Comparison of ENCODE assay signal across 9 cellular contexts in genomic region chr1:226722901-226723639, GRCh38. TPM values are rescaled to one million over a fixed set of nuclear protein-coding genes. Genes with fewer than 3 reads are reported as not detected.
DNase-seq lines count a peak whose midpoint lies in the region; ATAC-seq and TF ChIP-seq lines count a peak whose summit lies in the region.
"Had no signal": no experiment of that assay in that cellular context is flagged by ENCODE, and none has a peak within 500 bp of the region (broad histone marks: within the 10 kb centered on the region; RNA-seq: fewer than 3 reads in every experiment).

No MANE protein-coding gene starts in this region.

- peak; percentile 32 for ATAC-seq in activated CD8-positive, alpha-beta memory T cell treated with anti-CD3 and anti-CD28 coated beads, Interleukin-2, amount 10 ng/mL, durations not matched to agents 7 days and 5 days
- no peak for ATAC-seq in HG03039 (IDR thresholded peaks at IDR 0.05; ENCODE audit: unreplicated experiment)

- TF ChIP-seq CTCF in SU-DHL-6 (IDR thresholded peaks at IDR 0.05; ENCODE audit: insufficient read depth, low read length, poor library complexity, severe bottlenecking), result no peak
- no peak for TF ChIP-seq CTCF in hepatocyte (IDR thresholded peaks at IDR 0.05; ENCODE audit: poor library complexity)
- no peak for TF ChIP-seq CTCF in foreskin fibroblast (IDR thresholded peaks at IDR 0.05; ENCODE audit: low read depth, low read length)
- no peak for TF ChIP-seq CTCF in RWPE1 (conservative IDR thresholded peaks at IDR 0.05; ENCODE audit: low read depth)

- POLR2A ChIA-PET in RWPE1 (lab: Yijun Ruan, JAX; ENCODE audit: low non-redundant PET), result interaction anchor here (0.6 kb wide), 1 partner anchor 102 kb away, joined by 5 read pairs; no protein-coding TSS in a partner anchor

- H3K36me3 Mint-ChIP-seq in activated CD8-positive, alpha-beta memory T cell treated with anti-CD3 and anti-CD28 coated beads, Interleukin-2, amount 10 ng/mL, durations not matched to agents 7 days and 5 days, result peaks cover 37% of the 10 kb centered on the region

- H3K9me3 ChIP-seq in SU-DHL-6 (ENCODE audit: insufficient read depth, low read length), result no peaks in the 10 kb centered on the region
- no peaks in the 10 kb centered on the region for H3K9me3 ChIP-seq in hepatocyte (ENCODE audit: low read depth)
- H3K9me3 ChIP-seq in subcutaneous abdominal adipose tissue (ENCODE audit: control insufficient read depth in 5 of 5, low read length in 5 of 5), result no peaks in the 10 kb centered on the region

- H3K4me3 ChIP-seq in SU-DHL-6 (ENCODE audit: insufficient read depth, low read length, poor library complexity, severe bottlenecking) (no peak overlapping the region), hepatocyte (no peak overlapping the region), subcutaneous abdominal adipose tissue (ENCODE audit: low read depth in 1 of 5, low read length in 5 of 5) (peak overlapping the region in 1 of 5 donors; percentile 22), foreskin fibroblast (ENCODE audit: low read depth in 1 of 2, low read length in 2 of 2) (no peak overlapping the region)

- H3K27me3 ChIP-seq in SU-DHL-6 (ENCODE audit: low read length) (no peaks in the 10 kb centered on the region), hepatocyte (no peaks in the 10 kb centered on the region), subcutaneous abdominal adipose tissue (ENCODE audit: control insufficient read depth in 5 of 5, insufficient read depth in 4 of 5, low read length in 5 of 5) (no peaks in the 10 kb centered on the region)

- peak overlapping the region; percentile 39 for H3K4me2 ChIP-seq in SU-DHL-6 (ENCODE audit: low read depth, low read length, poor library complexity, severe bottlenecking)
- H3K4me2 ChIP-seq in hepatocyte, result no peak overlapping the region

- CTCF ChIA-PET in activated CD8-positive, alpha-beta memory T cell treated with anti-CD3 and anti-CD28 coated beads, Interleukin-2, amount 10 ng/mL, durations not matched to agents 7 days and 5 days (lab: Charles Lee), result interaction anchor here (1.0 to 1.9 kb wide), 3 partner anchors 13 to 315 kb away, joined by 4 to 6 read pairs (median 4); partner anchors contain the start of gene PARP1
- CTCF ChIA-PET in RWPE1 (lab: Yijun Ruan, JAX), result interaction anchor here (0.7 to 1.1 kb wide), 4 partner anchors 13 to 133 kb away, joined by 3 to 5 read pairs (median 3); no protein-coding TSS in a partner anchor

- WGBS in hepatocyte (ENCODE audit: low lambda C conversion rate, missing lambda C conversion rate), result 77% methylated on average over 14 of the region's 14 CpGs

- H3K4me1 Mint-ChIP-seq in activated CD8-positive, alpha-beta memory T cell treated with anti-CD3 and anti-CD28 coated beads, Interleukin-2, amount 10 ng/mL, durations not matched to agents 7 days and 5 days, result peaks cover 73% of the 10 kb centered on the region

- H3K27ac ChIP-seq in SU-DHL-6 (ENCODE audit: low read depth, low read length) (peak overlapping the region; percentile 57), hepatocyte (peak overlapping the region; percentile 48), subcutaneous abdominal adipose tissue (ENCODE audit: low read depth, low read length) (peak overlapping the region; percentile 37), RWPE1 (no peak overlapping the region)

- peak; percentile 59 for DNase-seq in activated CD8-positive, alpha-beta memory T cell treated with anti-CD3 and anti-CD28 coated beads, Interleukin-2, amount 10 ng/mL, durations not matched to agents 7 days and 5 days
- no peak for DNase-seq in activated CD8-positive, alpha-beta memory T cell treated with anti-CD3 and anti-CD28 coated beads, Interleukin-2, amount 50 U/mL, for 4 hours
- DNase-seq in hepatocyte (ENCODE audit: low spot score) (no peak), foreskin fibroblast (no peak), RWPE1 (ENCODE audit: low spot score) (no peak)
- DNase-seq: activated CD4-positive, alpha-beta T cell treated with anti-CD3 and anti-CD28 coated beads for 48 hours had no signal

- no peak overlapping the region for H3K9ac ChIP-seq in SU-DHL-6 (ENCODE audit: low read length)
- no peak overlapping the region for H3K9ac ChIP-seq in subcutaneous abdominal adipose tissue (ENCODE audit: low read length in 5 of 5)

- H3K9me2 ChIP-seq in SU-DHL-6 (replicated peaks; ENCODE audit: insufficient read depth, low read length), result no peaks in the 10 kb centered on the region
- no peaks in the 10 kb centered on the region for H3K9me2 ChIP-seq in hepatocyte (replicated peaks; ENCODE audit: insufficient read depth)

- H3K27me3 Mint-ChIP-seq in activated CD8-positive, alpha-beta memory T cell treated with anti-CD3 and anti-CD28 coated beads, Interleukin-2, amount 10 ng/mL, durations not matched to agents 7 days and 5 days, result no peaks in the 10 kb centered on the region

- H4K20me1 ChIP-seq in SU-DHL-6 (ENCODE audit: low read depth, low read length) (peaks cover 10% of the 10 kb centered on the region), hepatocyte (ENCODE audit: insufficient read depth, poor library complexity, severe bottlenecking) (no peaks in the 10 kb centered on the region)

- H3K4me3 Mint-ChIP-seq in activated CD8-positive, alpha-beta memory T cell treated with anti-CD3 and anti-CD28 coated beads, Interleukin-2, amount 10 ng/mL, durations not matched to agents 7 days and 5 days, result peak overlapping the region; percentile 28

- H3F3A ChIP-seq in SU-DHL-6 (ENCODE audit: insufficient read depth), result peaks cover 6% of the 10 kb centered on the region; the same call in 1 of the 2 replicates

- H3K36me3 ChIP-seq in SU-DHL-6 (ENCODE audit: low read length) (peaks cover 10% of the 10 kb centered on the region), hepatocyte (replicated peaks; ENCODE audit: insufficient read depth, low read depth) (no peaks in the 10 kb centered on the region), subcutaneous abdominal adipose tissue (ENCODE audit: control insufficient read depth in 5 of 5, insufficient read depth in 5 of 5, low read length in 5 of 5) (peaks cover 0 to 19% (median 14%) of the 10 kb centered on the region in 5 donors)

- H2AFZ ChIP-seq in SU-DHL-6 (ENCODE audit: low read depth, low read length, severe bottlenecking), result no peak overlapping the region
- no peak overlapping the region for H2AFZ ChIP-seq in hepatocyte

- peak overlapping the region; percentile 88 for H3K27ac Mint-ChIP-seq in activated CD8-positive, alpha-beta memory T cell treated with anti-CD3 and anti-CD28 coated beads, Interleukin-2, amount 10 ng/mL, durations not matched to agents 7 days and 5 days

- H3K79me2 ChIP-seq in SU-DHL-6 (ENCODE audit: insufficient read depth, low read length) (peaks cover 87% of the 10 kb centered on the region), hepatocyte (peaks cover 35% of the 10 kb centered on the region)

- no peaks in the 10 kb centered on the region for H3K9me3 Mint-ChIP-seq in activated CD8-positive, alpha-beta memory T cell treated with anti-CD3 and anti-CD28 coated beads, Interleukin-2, amount 10 ng/mL, durations not matched to agents 7 days and 5 days (ENCODE audit: low read depth)

- peaks cover 15% of the 10 kb centered on the region for H3K4me1 ChIP-seq in hepatocyte (ENCODE audit: insufficient read depth)
- peaks cover 18 to 64% (median 50%) of the 10 kb centered on the region in 5 donors for H3K4me1 ChIP-seq in subcutaneous abdominal adipose tissue (ENCODE audit: control insufficient read depth in 5 of 5, insufficient read depth in 5 of 5, low read length in 5 of 5)

RNA-seq across cellular contexts. Expression of gene ITPKB, which starts 16.0 kb away (rescaled TPM):
- total RNA-seq in activated CD8-positive, alpha-beta memory T cell treated with anti-CD3 and anti-CD28 coated beads, Interleukin-2, amount 10 ng/mL, durations not matched to agents 7 days and 5 days, result 10 to 100 TPM; 40.9 to 43.4 TPM
- 9.4 and 11.0 TPM in 2 replicates for total RNA-seq in hepatocyte
- polyA plus RNA-seq in hepatocyte, result 7.4 and 13.8 TPM in 2 replicates
